2 cellular contexts compared by ENCODE assay signal in the genomic region with DNA sequence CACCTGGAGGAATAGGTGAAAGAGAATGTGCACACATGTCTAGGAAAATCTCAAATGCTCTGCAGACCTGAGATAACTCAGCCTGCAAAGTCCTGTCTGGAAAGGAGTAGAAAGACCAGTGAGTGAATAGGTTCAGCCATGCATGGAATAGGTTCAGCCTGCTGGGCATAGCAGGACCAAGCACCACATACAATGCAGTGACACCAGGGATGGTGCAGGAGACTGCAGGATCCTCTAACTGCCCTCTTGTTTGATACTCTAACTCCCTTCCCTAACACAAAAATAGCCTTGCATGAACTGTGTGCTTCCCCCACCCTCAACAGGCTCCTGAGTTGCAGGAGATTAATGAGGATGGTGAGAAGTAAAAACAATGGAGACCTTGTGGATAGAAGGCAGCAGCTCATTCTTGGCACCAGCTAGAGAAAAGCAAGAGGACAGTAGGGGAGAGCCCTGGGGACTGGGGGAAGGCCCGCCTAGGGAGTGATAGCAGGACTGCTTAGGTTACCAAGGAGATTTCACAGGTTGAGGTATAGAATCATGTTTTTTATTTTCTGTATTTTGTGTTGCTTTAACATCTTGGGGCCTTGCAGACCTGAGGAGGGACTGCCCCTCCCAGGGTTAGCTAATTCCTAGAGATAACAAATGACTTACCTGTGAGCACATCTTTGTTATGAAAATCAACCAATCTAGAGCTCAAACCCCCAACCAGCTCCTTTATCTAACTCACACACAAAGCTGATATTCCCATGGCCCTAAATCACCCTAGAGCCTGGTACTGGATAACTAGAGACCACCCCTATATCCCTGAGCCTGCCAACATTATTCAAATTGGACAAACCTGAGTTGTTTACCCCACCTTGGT.
A peak's percentile ranks its signal among the peaks of the same experiment; 100 is the strongest.
TF ChIP-seq lines count a peak whose summit lies in the region.

No MANE protein-coding gene starts in this region.

TF ChIP-seq in GM23338, 12 proteins besides CTCF, POLR2A, EP300 and RAD21:
- TF ChIP-seq, protein P1, sequence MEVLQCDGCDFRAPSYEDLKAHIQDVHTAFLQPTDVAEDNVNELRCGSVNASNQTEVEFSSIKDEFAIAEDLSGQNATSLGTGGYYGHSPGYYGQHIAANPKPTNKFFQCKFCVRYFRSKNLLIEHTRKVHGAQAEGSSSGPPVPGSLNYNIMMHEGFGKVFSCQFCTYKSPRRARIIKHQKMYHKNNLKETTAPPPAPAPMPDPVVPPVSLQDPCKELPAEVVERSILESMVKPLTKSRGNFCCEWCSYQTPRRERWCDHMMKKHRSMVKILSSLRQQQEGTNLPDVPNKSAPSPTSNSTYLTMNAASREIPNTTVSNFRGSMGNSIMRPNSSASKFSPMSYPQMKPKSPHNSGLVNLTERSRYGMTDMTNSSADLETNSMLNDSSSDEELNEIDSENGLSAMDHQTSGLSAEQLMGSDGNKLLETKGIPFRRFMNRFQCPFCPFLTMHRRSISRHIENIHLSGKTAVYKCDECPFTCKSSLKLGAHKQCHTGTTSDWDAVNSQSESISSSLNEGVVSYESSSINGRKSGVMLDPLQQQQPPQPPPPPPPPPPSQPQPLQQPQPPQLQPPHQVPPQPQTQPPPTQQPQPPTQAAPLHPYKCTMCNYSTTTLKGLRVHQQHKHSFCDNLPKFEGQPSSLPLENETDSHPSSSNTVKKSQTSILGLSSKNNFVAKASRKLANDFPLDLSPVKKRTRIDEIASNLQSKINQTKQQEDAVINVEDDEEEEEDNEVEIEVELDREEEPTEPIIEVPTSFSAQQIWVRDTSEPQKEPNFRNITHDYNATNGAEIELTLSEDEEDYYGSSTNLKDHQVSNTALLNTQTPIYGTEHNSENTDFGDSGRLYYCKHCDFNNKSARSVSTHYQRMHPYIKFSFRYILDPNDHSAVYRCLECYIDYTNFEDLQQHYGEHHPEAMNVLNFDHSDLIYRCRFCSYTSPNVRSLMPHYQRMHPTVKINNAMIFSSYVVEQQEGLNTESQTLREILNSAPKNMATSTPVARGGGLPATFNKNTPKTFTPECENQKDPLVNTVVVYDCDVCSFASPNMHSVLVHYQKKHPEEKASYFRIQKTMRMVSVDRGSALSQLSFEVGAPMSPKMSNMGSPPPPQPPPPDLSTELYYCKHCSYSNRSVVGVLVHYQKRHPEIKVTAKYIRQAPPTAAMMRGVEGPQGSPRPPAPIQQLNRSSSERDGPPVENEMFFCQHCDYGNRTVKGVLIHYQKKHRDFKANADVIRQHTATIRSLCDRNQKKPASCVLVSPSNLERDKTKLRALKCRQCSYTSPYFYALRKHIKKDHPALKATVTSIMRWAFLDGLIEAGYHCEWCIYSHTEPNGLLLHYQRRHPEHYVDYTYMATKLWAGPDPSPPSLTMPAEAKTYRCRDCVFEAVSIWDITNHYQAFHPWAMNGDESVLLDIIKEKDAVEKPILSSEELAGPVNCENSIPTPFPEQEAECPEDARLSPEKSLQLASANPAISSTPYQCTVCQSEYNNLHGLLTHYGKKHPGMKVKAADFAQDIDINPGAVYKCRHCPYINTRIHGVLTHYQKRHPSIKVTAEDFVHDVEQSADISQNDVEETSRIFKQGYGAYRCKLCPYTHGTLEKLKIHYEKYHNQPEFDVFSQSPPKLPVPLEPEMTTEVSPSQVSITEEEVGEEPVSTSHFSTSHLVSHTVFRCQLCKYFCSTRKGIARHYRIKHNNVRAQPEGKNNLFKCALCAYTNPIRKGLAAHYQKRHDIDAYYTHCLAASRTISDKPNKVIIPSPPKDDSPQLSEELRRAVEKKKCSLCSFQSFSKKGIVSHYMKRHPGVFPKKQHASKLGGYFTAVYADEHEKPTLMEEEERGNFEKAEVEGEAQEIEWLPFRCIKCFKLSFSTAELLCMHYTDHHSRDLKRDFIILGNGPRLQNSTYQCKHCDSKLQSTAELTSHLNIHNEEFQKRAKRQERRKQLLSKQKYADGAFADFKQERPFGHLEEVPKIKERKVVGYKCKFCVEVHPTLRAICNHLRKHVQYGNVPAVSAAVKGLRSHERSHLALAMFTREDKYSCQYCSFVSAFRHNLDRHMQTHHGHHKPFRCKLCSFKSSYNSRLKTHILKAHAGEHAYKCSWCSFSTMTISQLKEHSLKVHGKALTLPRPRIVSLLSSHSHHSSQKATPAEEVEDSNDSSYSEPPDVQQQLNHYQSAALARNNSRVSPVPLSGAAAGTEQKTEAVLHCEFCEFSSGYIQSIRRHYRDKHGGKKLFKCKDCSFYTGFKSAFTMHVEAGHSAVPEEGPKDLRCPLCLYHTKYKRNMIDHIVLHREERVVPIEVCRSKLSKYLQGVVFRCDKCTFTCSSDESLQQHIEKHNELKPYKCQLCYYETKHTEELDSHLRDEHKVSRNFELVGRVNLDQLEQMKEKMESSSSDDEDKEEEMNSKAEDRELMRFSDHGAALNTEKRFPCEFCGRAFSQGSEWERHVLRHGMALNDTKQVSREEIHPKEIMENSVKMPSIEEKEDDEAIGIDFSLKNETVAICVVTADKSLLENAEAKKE (CRISPR knock-in tag; IDR thresholded peaks at IDR 0.05): peak; percentile 4; the same call in 1 of the 2 replicates
- no peak for TF ChIP-seq STAT1 (IDR thresholded peaks at IDR 0.05; ENCODE audit: unreplicated experiment)

TF ChIP-seq in WTC11, 78 proteins besides CTCF, POLR2A, EP300 and RAD21 (continued from another document):
- TF ChIP-seq, protein P2, sequence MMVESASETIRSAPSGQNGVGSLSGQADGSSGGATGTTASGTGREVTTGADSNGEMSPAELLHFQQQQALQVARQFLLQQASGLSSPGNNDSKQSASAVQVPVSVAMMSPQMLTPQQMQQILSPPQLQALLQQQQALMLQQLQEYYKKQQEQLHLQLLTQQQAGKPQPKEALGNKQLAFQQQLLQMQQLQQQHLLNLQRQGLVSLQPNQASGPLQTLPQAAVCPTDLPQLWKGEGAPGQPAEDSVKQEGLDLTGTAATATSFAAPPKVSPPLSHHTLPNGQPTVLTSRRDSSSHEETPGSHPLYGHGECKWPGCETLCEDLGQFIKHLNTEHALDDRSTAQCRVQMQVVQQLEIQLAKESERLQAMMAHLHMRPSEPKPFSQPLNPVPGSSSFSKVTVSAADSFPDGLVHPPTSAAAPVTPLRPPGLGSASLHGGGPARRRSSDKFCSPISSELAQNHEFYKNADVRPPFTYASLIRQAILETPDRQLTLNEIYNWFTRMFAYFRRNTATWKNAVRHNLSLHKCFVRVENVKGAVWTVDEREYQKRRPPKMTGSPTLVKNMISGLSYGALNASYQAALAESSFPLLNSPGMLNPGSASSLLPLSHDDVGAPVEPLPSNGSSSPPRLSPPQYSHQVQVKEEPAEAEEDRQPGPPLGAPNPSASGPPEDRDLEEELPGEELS (CRISPR knock-in tag; IDR thresholded peaks at IDR 0.05): no peak
- TF ChIP-seq ZNF423 (CRISPR knock-in tag; IDR thresholded peaks at IDR 0.05): 0 out of 2 replicates have a peak, but pooled peaks have one; percentile 13
TF ChIP-seq in WTC11: peak in this region for 1.
